Comparison of ENCODE assay signal across 18 cellular contexts in the genomic region with DNA sequence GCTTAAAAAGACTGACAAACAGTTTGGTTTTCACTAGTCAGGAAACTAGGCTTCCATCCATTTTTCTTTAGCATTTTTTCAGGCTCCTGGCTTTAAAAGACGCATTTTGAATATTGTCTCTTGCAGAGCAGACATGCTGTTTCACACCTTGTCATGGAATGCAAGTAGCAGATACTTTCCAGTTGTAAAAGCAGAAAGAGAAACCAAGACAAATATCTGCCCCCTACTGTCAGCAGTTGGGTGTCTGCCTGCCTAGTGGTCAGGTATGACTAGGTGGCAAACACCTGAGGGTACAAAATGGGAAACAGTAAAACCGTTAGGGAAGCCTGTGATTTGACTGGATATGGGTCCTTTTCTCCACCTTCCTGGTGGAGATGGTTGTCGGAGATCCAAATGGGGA.
DNase-seq lines count a peak whose midpoint lies in the region; ATAC-seq and TF ChIP-seq lines count a peak whose summit lies in the region.
"Had no signal": no experiment of that assay in that cellular context is flagged by ENCODE, and none has a peak within 500 bp of the region (broad histone marks: within the 10 kb centered on the region; RNA-seq: fewer than 3 reads in every experiment).

No MANE protein-coding gene starts in this region.

- H3K4me1 ChIP-seq in PC-3 (ENCODE audit: insufficient read depth, low read length): no peaks in the 10 kb centered on the region
- no peaks in the 10 kb centered on the region for H3K4me1 ChIP-seq in effector memory CD4-positive, alpha-beta T cell (ENCODE audit: control insufficient read depth, insufficient read depth, low read length, poor library complexity, severe bottlenecking)

- POLR2A ChIA-PET in PC-3 (lab: Charles Lee; ENCODE audit: unreplicated experiment): no interaction called here

- CTCF ChIA-PET in PC-3 (lab: Charles Lee): interaction anchor here (0.6 kb wide), 1 partner anchor 257 kb away, joined by 3 read pairs; no protein-coding TSS in a partner anchor

- no peak overlapping the region for H3K4me2 ChIP-seq in PC-3 (ENCODE audit: low read length)

- in situ Hi-C loops in GM13977 (cut with MboI; ENCODE audit: low pct_unique_long_range_greater_than_20kb, low sequenced_read_pairs, unreplicated experiment): no loop called here

- no peaks in the 10 kb centered on the region for H3K9me2 ChIP-seq in PC-3 (replicated peaks; ENCODE audit: low read length)

- no peaks in the 10 kb centered on the region for H3K36me3 Mint-ChIP-seq in activated T-helper 17 cell treated with anti-CD3 and anti-CD28 coated beads, Interleukin-2, amount 50 U/mL, for 72 hours (ENCODE audit: low read depth)
- H3K36me3 Mint-ChIP-seq: IgD-negative memory B cell had no signal

- intact Hi-C loops in PC-3 (cut with micrococcal nuclease): no loop called here

- no peak overlapping the region for H3K9ac ChIP-seq in PC-3 (ENCODE audit: low read length)

- H2AFZ ChIP-seq in PC-3 (ENCODE audit: low read length): no peak overlapping the region

- ATAC-seq in PC-3 (no peak), GM18505 (IDR thresholded peaks at IDR 0.05; ENCODE audit: unreplicated experiment) (no peak)
- no peak for ATAC-seq in activated T-helper 17 cell treated with anti-CD3 and anti-CD28 coated beads, Interleukin-2, amount 50 U/mL, for 72 hours (replicated peaks)
- ATAC-seq: SK-N-SH treated with all-trans-retinoic acid at 6 μM for 48 hours had no signal

- H3K27me3 ChIP-seq in PC-3 (ENCODE audit: low read length): peaks cover 6% of the 10 kb centered on the region; the same call in 1 of the 2 replicates
- H3K27me3 ChIP-seq in kidney epithelial cell (ENCODE audit: control insufficient read depth, insufficient read depth, low read length): no peaks in the 10 kb centered on the region
- no peaks in the 10 kb centered on the region for H3K27me3 ChIP-seq in effector memory CD4-positive, alpha-beta T cell (replicated peaks; ENCODE audit: control insufficient read depth, insufficient read depth, low read length, poor library complexity, severe bottlenecking)

- no peak overlapping the region for H3K4me3 Mint-ChIP-seq in activated T-helper 17 cell treated with anti-CD3 and anti-CD28 coated beads, Interleukin-2, amount 50 U/mL, for 72 hours
- H3K4me3 Mint-ChIP-seq: CD4-positive, alpha-beta T cell; IgD-negative memory B cell had no signal

- H4K20me1 ChIP-seq in PC-3 (ENCODE audit: low read length): no peaks in the 10 kb centered on the region

- peak; percentile 39 for TF ChIP-seq CTCF in GM13977 (IDR thresholded peaks at IDR 0.05; ENCODE audit: extremely low read depth, insufficient read depth, missing control alignments)
- TF ChIP-seq CTCF in PC-3 (conservative IDR thresholded peaks at IDR 0.05; ENCODE audit: low read depth, low read length): peak; percentile 45
- TF ChIP-seq CTCF in kidney epithelial cell (IDR thresholded peaks at IDR 0.05; ENCODE audit: insufficient read depth, low read length, poor library complexity, severe bottlenecking): peak; percentile 12

- no peaks in the 10 kb centered on the region for H3K9me3 Mint-ChIP-seq in activated T-helper 17 cell treated with anti-CD3 and anti-CD28 coated beads, Interleukin-2, amount 50 U/mL, for 72 hours
- H3K9me3 Mint-ChIP-seq: CD4-positive, alpha-beta T cell; IgD-negative memory B cell had no signal

- TF ChIP-seq POLR2A in GM18505 (IDR thresholded peaks at IDR 0.05; ENCODE audit: borderline replicate concordance, extremely low read depth, insufficient read depth, insufficient read length): no peak

- H3K27ac Mint-ChIP-seq in activated T-helper 17 cell treated with anti-CD3 and anti-CD28 coated beads, Interleukin-2, amount 50 U/mL, for 72 hours: no peak overlapping the region
- H3K27ac Mint-ChIP-seq: CD4-positive, alpha-beta T cell; IgD-negative memory B cell had no signal

- H3K27me3 Mint-ChIP-seq in activated T-helper 17 cell treated with anti-CD3 and anti-CD28 coated beads, Interleukin-2, amount 50 U/mL, for 72 hours: peaks cover 18% of the 10 kb centered on the region

- H3K79me2 ChIP-seq in PC-3 (ENCODE audit: low read length): no peaks in the 10 kb centered on the region

- no peaks in the 10 kb centered on the region for H3K9me3 ChIP-seq in PC-3 (ENCODE audit: low read length)
- no peaks in the 10 kb centered on the region for H3K9me3 ChIP-seq in effector memory CD4-positive, alpha-beta T cell (ENCODE audit: control insufficient read depth, low read length)
- H3K9me3 ChIP-seq: left ventricle myocardium inferior had no signal

- no peaks in the 10 kb centered on the region for H3F3A ChIP-seq in PC-3 (ENCODE audit: low read length, unreplicated experiment)

- H3K4me3 ChIP-seq in PC-3 (ENCODE audit: low read length): no peak overlapping the region
- no peak overlapping the region for H3K4me3 ChIP-seq in kidney epithelial cell (ENCODE audit: low read depth, low read length)
- no peak overlapping the region for H3K4me3 ChIP-seq in effector memory CD4-positive, alpha-beta T cell (ENCODE audit: insufficient read depth, low read depth, low read length, poor library complexity, severe bottlenecking)
- H3K4me3 ChIP-seq: left ventricle myocardium inferior had no signal

- H3K4me1 Mint-ChIP-seq in activated T-helper 17 cell treated with anti-CD3 and anti-CD28 coated beads, Interleukin-2, amount 50 U/mL, for 72 hours: peaks cover 10% of the 10 kb centered on the region
- H3K4me1 Mint-ChIP-seq: IgD-negative memory B cell had no signal

- H3K36me3 ChIP-seq in PC-3 (ENCODE audit: low read depth, low read length): no peaks in the 10 kb centered on the region
- no peaks in the 10 kb centered on the region for H3K36me3 ChIP-seq in kidney epithelial cell (ENCODE audit: control insufficient read depth, insufficient read depth, low read length)
- no peaks in the 10 kb centered on the region for H3K36me3 ChIP-seq in effector memory CD4-positive, alpha-beta T cell (ENCODE audit: control insufficient read depth, insufficient read depth, low read length)
- H3K36me3 ChIP-seq: left ventricle myocardium inferior had no signal

- peak; percentile 18 for DNase-seq in DMS53 (lab: John Stamatoyannopoulos, UW)
- no peak for DNase-seq in DMS53 treated with DMSO at 0.1 percent for 48 hours (lab: John Stamatoyannopoulos, UW; ENCODE audit: unreplicated experiment)
- peak; percentile 17 for DNase-seq in GM13977 (ENCODE audit: low spot score)
- DNase-seq in PC-3: peak; percentile 10
- no peak for DNase-seq in kidney epithelial cell (ENCODE audit: low read depth)
- no peak for DNase-seq in effector memory CD4-positive, alpha-beta T cell
- DNase-seq: 8988T; activated gamma-delta T cell; CD4-positive, alpha-beta T cell; left ventricle myocardium inferior; NCI-H1417 treated with DMSO at 0.1 percent for 48 hours; NCI-H345; posterior cingulate gyrus; stimulated activated CD4-positive, alpha-beta T cell treated with anti-CD3 and anti-CD28 coated beads, Interleukin-12 subunit alpha, Interleukin-12 subunit beta, amount 100 ng/mL, for 4 hours had no signal

- H3K27ac ChIP-seq in PC-3 (ENCODE audit: low read length): no peak overlapping the region
- H3K27ac ChIP-seq in effector memory CD4-positive, alpha-beta T cell (ENCODE audit: insufficient read depth, low read length, poor library complexity, severe bottlenecking): no peak overlapping the region
- H3K27ac ChIP-seq: left ventricle myocardium inferior had no signal

- no TSS peak for BruUV-seq in PC-3 (replicated peaks; lab: Mats Ljungman, UMichigan)

Comparison
In these comparisons a context has a peak if more than half of its experiments do, and no peak if none do; other contexts are left out.
1. DNase-seq: peak in DMS53 (single experiment), GM13977 (single experiment) and PC-3 (single experiment); none in DMS53 treated with DMSO at 0.1 percent for 48 hours (single experiment), kidney epithelial cell (single experiment) and effector memory CD4-positive, alpha-beta T cell (0 of 3).
2. Peak in every context shown above with its lines, with median percentiles within 50 percentile points of each other: CTCF ChIP-seq.